Comparison of ENCODE assay signal across 8 cellular contexts in the genomic region with DNA sequence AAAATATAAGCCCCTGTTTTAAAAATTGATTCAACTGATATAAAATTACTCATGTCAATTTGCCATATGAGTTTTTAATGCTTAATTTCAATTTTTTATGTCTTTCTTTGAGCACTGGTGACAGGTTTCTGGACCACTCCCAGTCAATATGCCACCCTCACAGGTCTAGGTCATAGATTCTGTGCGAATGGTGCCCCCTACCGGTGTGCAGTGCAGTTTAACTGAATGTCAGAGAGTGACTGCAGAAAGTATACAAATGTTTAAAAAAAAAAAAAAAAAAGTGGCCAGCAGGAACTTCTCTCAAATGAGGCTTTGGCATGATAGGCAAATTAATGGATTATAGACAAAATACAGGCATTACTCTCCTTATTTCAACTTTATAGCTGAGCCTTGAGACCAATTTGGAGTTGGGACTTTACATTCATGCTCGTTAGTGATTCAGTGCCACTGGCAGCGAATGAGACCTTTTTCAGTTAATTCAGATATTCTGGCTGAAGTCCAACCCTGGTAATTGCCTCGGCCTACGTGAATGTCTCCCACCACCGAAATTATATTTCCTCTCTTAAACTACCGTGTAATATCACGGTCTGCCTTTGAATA.
DNase-seq lines count a peak whose midpoint lies in the region; ATAC-seq, FAIRE-seq and TF ChIP-seq lines count a peak whose summit lies in the region.

No MANE protein-coding gene starts in this region.

- H2AFZ ChIP-seq in GM23338 (no peak overlapping the region), endothelial cell of umbilical vein (ENCODE audit: low read depth, low read length) (no peak overlapping the region)

- peak; percentile 84 to 91 for TF ChIP-seq CTCF in GM23338 (conservative IDR thresholded peaks at IDR 0.05; ENCODE audit: low read depth in 2 of 2)
- peak; percentile 23 for TF ChIP-seq CTCF in endothelial cell of umbilical vein (IDR thresholded peaks at IDR 0.05; ENCODE audit: extremely low read depth in 1 of 2, insufficient read depth in 1 of 2, low read depth in 1 of 2, low read length in 2 of 2)
- TF ChIP-seq CTCF in osteocyte (IDR thresholded peaks at IDR 0.05) = peak; percentile 40
- TF ChIP-seq CTCF in CD4-positive, alpha-beta T cell (IDR thresholded peaks at IDR 0.05) = no peak

- no peaks in the 10 kb centered on the region; the same call in 1 of the 2 replicates for H4K20me1 ChIP-seq in GM23338 (replicated peaks; ENCODE audit: insufficient read depth)
- H4K20me1 ChIP-seq in endothelial cell of umbilical vein (replicated peaks; ENCODE audit: control insufficient read depth, extremely low read depth, insufficient read depth, low read length) = no peaks in the 10 kb centered on the region

- intact Hi-C loops in endothelial cell of umbilical vein (cut with micrococcal nuclease) = loop anchor here (2.0 kb wide), 1 partner anchor 205 kb away; no protein-coding TSS in a partner anchor
- intact Hi-C loops in CD4-positive, alpha-beta T cell (cut with DNase I, micrococcal nuclease) = no loop called here

- H3K27me3 Mint-ChIP-seq in GM23338 (ENCODE audit: insufficient read depth, low read depth, poor library complexity) (no peaks in the 10 kb centered on the region), osteocyte (ENCODE audit: unreplicated experiment) (peaks cover 5% of the 10 kb centered on the region)
- peaks cover 17% of the 10 kb centered on the region for H3K27me3 Mint-ChIP-seq in CD4-positive, alpha-beta T cell

- FAIRE-seq in endothelial cell of umbilical vein (lab: Jason Lieb, UNC) = peak; percentile 50

- CTCF ChIA-PET in endothelial cell of umbilical vein (lab: Charles Lee) = interaction anchor here (0.7 to 1.8 kb wide), 2 partner anchors 92 to 784 kb away, joined by 6 to 7 read pairs; no protein-coding TSS in a partner anchor
- CTCF ChIA-PET in CD4-positive, alpha-beta T cell (lab: Charles Lee) = no interaction called here

- H3K4me3 ChIP-seq in GM23338 (no peak overlapping the region), NT2/D1 (ENCODE audit: insufficient read length, low read depth) (no peak overlapping the region), endothelial cell of umbilical vein (replicated peaks in 1 of 3; ENCODE audit: insufficient read depth in 1 of 3, low read depth in 1 of 3, low read length in 3 of 3) (no peak overlapping the region)

- ATAC-seq in GM23338 (peak; percentile 92), GM19324 (IDR thresholded peaks at IDR 0.05; ENCODE audit: low FRiP score, unreplicated experiment) (no peak), HG03432 (IDR thresholded peaks at IDR 0.05; ENCODE audit: unreplicated experiment) (no peak)
- ATAC-seq in CD4-positive, alpha-beta T cell (ENCODE audit: poor library complexity) = no peak

- POLR2A ChIA-PET in endothelial cell of umbilical vein (lab: Charles Lee) = no interaction called here
- POLR2A ChIA-PET in CD4-positive, alpha-beta T cell (lab: Charles Lee) = no interaction called here

- no TSS peak for BruUV-seq in endothelial cell of umbilical vein (replicated peaks; lab: Mats Ljungman, UMichigan)

- DNase-seq in Ammon's horn (ENCODE audit: low spot score) = peak; percentile 55
- DNase-seq in GM23338 (ENCODE audit: low spot score) = peak; percentile 86
- peak; percentile 78 for DNase-seq in NT2/D1 (ENCODE audit: low read depth, low spot score)
- DNase-seq in endothelial cell of umbilical vein (ENCODE audit: low read depth, low spot score) = peak; percentile 25
- DNase-seq in osteocyte (ENCODE audit: extremely low spot score, unreplicated experiment) = no peak
- no peak for DNase-seq in CD4-positive, alpha-beta T cell

- H3K4me2 ChIP-seq in GM23338 = no peak overlapping the region
- no peak overlapping the region for H3K4me2 ChIP-seq in endothelial cell of umbilical vein (ENCODE audit: insufficient read depth, low read length)

- H3K9me3 Mint-ChIP-seq in GM23338 (no peaks in the 10 kb centered on the region), osteocyte (ENCODE audit: unreplicated experiment) (peaks cover 4% of the 10 kb centered on the region)
- no peaks in the 10 kb centered on the region for H3K9me3 Mint-ChIP-seq in CD4-positive, alpha-beta T cell

- no peak overlapping the region for H3K9ac ChIP-seq in NT2/D1 (ENCODE audit: insufficient read length, low read depth)
- no peak overlapping the region for H3K9ac ChIP-seq in endothelial cell of umbilical vein (replicated peaks; ENCODE audit: extremely low read depth, insufficient read depth, low read length)

- H3K9me2 ChIP-seq in GM23338 (ENCODE audit: insufficient read depth) = peaks cover 1% of the 10 kb centered on the region; the same call in 1 of the 2 replicates

- no peaks in the 10 kb centered on the region for H3K79me2 ChIP-seq in GM23338 (replicated peaks; ENCODE audit: insufficient read depth)
- no peaks in the 10 kb centered on the region for H3K79me2 ChIP-seq in endothelial cell of umbilical vein (ENCODE audit: control insufficient read depth, insufficient read depth, low read length)

- TF ChIP-seq POLR2A in endothelial cell of umbilical vein (IDR thresholded peaks at IDR 0.05; ENCODE audit: low read depth, low read length) = no peak

- H3K4me3 Mint-ChIP-seq in GM23338 = no peak overlapping the region
- no peak overlapping the region for H3K4me3 Mint-ChIP-seq in osteocyte (ENCODE audit: unreplicated experiment)
- H3K4me3 Mint-ChIP-seq in CD4-positive, alpha-beta T cell = no peak overlapping the region

- no peaks in the 10 kb centered on the region for H3K36me3 ChIP-seq in GM23338 (ENCODE audit: insufficient read depth)
- no peaks in the 10 kb centered on the region for H3K36me3 ChIP-seq in NT2/D1 (ENCODE audit: insufficient read depth, insufficient read length, low read length)
- no peaks in the 10 kb centered on the region for H3K36me3 ChIP-seq in endothelial cell of umbilical vein (ENCODE audit: control insufficient read depth in 2 of 2, extremely low read depth in 1 of 2, insufficient read depth in 2 of 2, low read length in 2 of 2)

- no peak overlapping the region for H3K27ac ChIP-seq in GM23338 (ENCODE audit: low read depth)
- no peak overlapping the region for H3K27ac ChIP-seq in endothelial cell of umbilical vein (ENCODE audit: insufficient read depth, low read depth, low read length)
- H3K27ac ChIP-seq in CD4-positive, alpha-beta T cell (ENCODE audit: low read depth, low read length) = no peak overlapping the region

- no peaks in the 10 kb centered on the region for H3K9me3 ChIP-seq in NT2/D1 (ENCODE audit: insufficient read depth, low read length)
- H3K9me3 ChIP-seq in endothelial cell of umbilical vein (replicated peaks; ENCODE audit: control insufficient read depth, insufficient read depth, low read length) = no peaks in the 10 kb centered on the region
- no peaks in the 10 kb centered on the region for H3K9me3 ChIP-seq in CD4-positive, alpha-beta T cell (ENCODE audit: control insufficient read depth, low read length)

- H3K4me1 ChIP-seq in GM23338 (ENCODE audit: insufficient read depth) (no peaks in the 10 kb centered on the region; the same call in 1 of the 2 replicates), NT2/D1 (ENCODE audit: insufficient read depth, insufficient read length) (no peaks in the 10 kb centered on the region), endothelial cell of umbilical vein (ENCODE audit: control insufficient read depth, extremely low read depth, insufficient read depth, low read length) (no peaks in the 10 kb centered on the region)

- no peaks in the 10 kb centered on the region for H3K9me1 ChIP-seq in endothelial cell of umbilical vein (replicated peaks; ENCODE audit: control insufficient read depth, extremely low read depth, insufficient read depth, low read length)

- no peaks in the 10 kb centered on the region for H3K27me3 ChIP-seq in GM23338 (ENCODE audit: insufficient read depth)
- H3K27me3 ChIP-seq in NT2/D1 (ENCODE audit: insufficient read depth, insufficient read length) = no peaks in the 10 kb centered on the region
- H3K27me3 ChIP-seq in endothelial cell of umbilical vein (ENCODE audit: control insufficient read depth in 2 of 2, insufficient read depth in 2 of 2, low read length in 2 of 2) = no peaks in the 10 kb centered on the region
- no peaks in the 10 kb centered on the region for H3K27me3 ChIP-seq in CD4-positive, alpha-beta T cell (ENCODE audit: control insufficient read depth, insufficient read depth, low read length)

- peaks cover 3% of the 10 kb centered on the region; the same call in 2 of the 3 replicates for H3K4me1 Mint-ChIP-seq in GM23338
- peaks cover 21% of the 10 kb centered on the region for H3K4me1 Mint-ChIP-seq in osteocyte (ENCODE audit: unreplicated experiment)
- no peaks in the 10 kb centered on the region for H3K4me1 Mint-ChIP-seq in CD4-positive, alpha-beta T cell (ENCODE audit: low read depth)

- no peaks in the 10 kb centered on the region for H3F3A ChIP-seq in GM23338 (replicated peaks; ENCODE audit: low read depth)

- H3K27ac Mint-ChIP-seq in GM23338 (no peak overlapping the region), osteocyte (ENCODE audit: unreplicated experiment) (no peak overlapping the region)
- no peak overlapping the region for H3K27ac Mint-ChIP-seq in CD4-positive, alpha-beta T cell

- dilution Hi-C loops in endothelial cell of umbilical vein (cut with MboI; ENCODE audit: extremely low pct_ligation_motif_present, low sequenced_read_pairs) = no loop called here

- no peaks in the 10 kb centered on the region; the same call in 2 of the 3 replicates for H3K36me3 Mint-ChIP-seq in GM23338 (ENCODE audit: low read depth)
- H3K36me3 Mint-ChIP-seq in osteocyte (ENCODE audit: unreplicated experiment) = no peaks in the 10 kb centered on the region
- no peaks in the 10 kb centered on the region for H3K36me3 Mint-ChIP-seq in CD4-positive, alpha-beta T cell (ENCODE audit: low read depth)

TF ChIP-seq in GM23338, 12 proteins besides CTCF, POLR2A, EP300 and RAD21 (continues in another document):
- TF ChIP-seq, protein P1, sequence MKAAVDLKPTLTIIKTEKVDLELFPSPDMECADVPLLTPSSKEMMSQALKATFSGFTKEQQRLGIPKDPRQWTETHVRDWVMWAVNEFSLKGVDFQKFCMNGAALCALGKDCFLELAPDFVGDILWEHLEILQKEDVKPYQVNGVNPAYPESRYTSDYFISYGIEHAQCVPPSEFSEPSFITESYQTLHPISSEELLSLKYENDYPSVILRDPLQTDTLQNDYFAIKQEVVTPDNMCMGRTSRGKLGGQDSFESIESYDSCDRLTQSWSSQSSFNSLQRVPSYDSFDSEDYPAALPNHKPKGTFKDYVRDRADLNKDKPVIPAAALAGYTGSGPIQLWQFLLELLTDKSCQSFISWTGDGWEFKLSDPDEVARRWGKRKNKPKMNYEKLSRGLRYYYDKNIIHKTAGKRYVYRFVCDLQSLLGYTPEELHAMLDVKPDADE (IDR thresholded peaks at IDR 0.05) = no peak

TF ChIP-seq in endothelial cell of umbilical vein, 7 proteins besides CTCF, POLR2A, EP300 and RAD21 (continues in another document):
- TF ChIP-seq MAX (IDR thresholded peaks at IDR 0.05; ENCODE audit: insufficient read depth, insufficient read length) = no peak
- no peak for TF ChIP-seq GATA2 (IDR thresholded peaks at IDR 0.05; ENCODE audit: insufficient read depth, insufficient read length, low read depth, low read length)
- no peak for TF ChIP-seq FOS (IDR thresholded peaks at IDR 0.05; ENCODE audit: borderline replicate concordance, insufficient read depth, low read length)

Comparison
In these comparisons a context has a peak if more than half of its experiments do, and no peak if none do; other contexts are left out.
1. DNase-seq: peak in Ammon's horn (single experiment), GM23338 (single experiment), NT2/D1 (single experiment) and endothelial cell of umbilical vein (single experiment); none in osteocyte (single experiment) and CD4-positive, alpha-beta T cell (0 of 10).